26 cellular contexts compared by ENCODE assay signal in genomic region chr16:78676351-78676750, GRCh38.
DNase-seq lines count a peak whose midpoint lies in the region; ATAC-seq, FAIRE-seq and TF ChIP-seq lines count a peak whose summit lies in the region.
"Had no signal": no experiment of that assay in that cellular context is flagged by ENCODE, and none has a peak within 500 bp of the region (broad histone marks: within the 10 kb centered on the region; RNA-seq: fewer than 3 reads in every experiment).

No MANE protein-coding gene starts in this region.

- H3K27ac ChIP-seq in HepG2 (ENCODE audit: extremely low read length, insufficient read depth, low read length) (no peak overlapping the region), right lobe of liver (no peak overlapping the region)
- H3K27ac ChIP-seq: BLaER1 treated with 17β-estradiol and CSF1 and Interleukin-3, amounts not matched to agents 10 nM and 100 nM; PC-9; SJSA1 had no signal

- DNase-seq in HepG2 (ENCODE audit: low spot score) (no peak), right lobe of liver (no peak), astrocyte of the hippocampus (ENCODE audit: low read depth, low spot score) (peak; percentile 12), mesothelial cell of epicardium (ENCODE audit: low spot score in 2 of 2, unreplicated experiment in 2 of 2) (no peak), T1000 (lab: John Stamatoyannopoulos, UW) (no peak)
- DNase-seq in activated CD4-positive, alpha-beta T cell treated with anti-CD3 and anti-CD28 coated beads, Interleukin-2, amount 10 ng/mL, durations not matched to agents 24 days and 14 days, result no peak
- DNase-seq in activated CD4-positive, alpha-beta T cell treated with anti-CD3 and anti-CD28 coated beads for 48 hours, result no peak
- DNase-seq: AML-193; CD4-positive, alpha-beta T cell; COR-L47; H9; HFFc6; KBM-7; NCI-H1048; NCI-H1417; NCI-H1694; NCI-H2029 treated with DMSO at 0.1 percent for 48 hours; NCI-H446 treated with DMSO at 0.1 percent for 48 hours; NCI-H526 treated with DMSO at 0.1 percent for 48 hours; PC-9 had no signal

- CTCF ChIA-PET in HepG2 (lab: Yijun Ruan, JAX; ENCODE audit: low intra/inter-chr PET ratio, low total read pairs), result no interaction called here

- H3K27me3 Mint-ChIP-seq in mesothelial cell of epicardium (ENCODE audit: low read depth), result no peaks in the 10 kb centered on the region
- H3K27me3 Mint-ChIP-seq in activated CD4-positive, alpha-beta T cell treated with anti-CD3 and anti-CD28 coated beads, Interleukin-2, amount 10 ng/mL, durations not matched to agents 24 days and 14 days, result no peaks in the 10 kb centered on the region
- H3K27me3 Mint-ChIP-seq: CD4-positive, alpha-beta T cell had no signal

- no peak overlapping the region for H3K4me3 Mint-ChIP-seq in mesothelial cell of epicardium
- H3K4me3 Mint-ChIP-seq in activated CD4-positive, alpha-beta T cell treated with anti-CD3 and anti-CD28 coated beads, Interleukin-2, amount 10 ng/mL, durations not matched to agents 24 days and 14 days, result no peak overlapping the region
- H3K4me3 Mint-ChIP-seq: CD4-positive, alpha-beta T cell; GM23338; H9; HFFc6 had no signal

- no TSS peak for BruUV-seq in HepG2 (replicated peaks; lab: Mats Ljungman, UMichigan)

- no peaks in the 10 kb centered on the region for H3K9me3 ChIP-seq in HepG2 (ENCODE audit: low read length)
- no peaks in the 10 kb centered on the region for H3K9me3 ChIP-seq in right lobe of liver
- H3K9me3 ChIP-seq: BLaER1 treated with 17β-estradiol and CSF1 and Interleukin-3, amounts not matched to agents 10 nM and 100 nM had no signal

- H3K36me3 ChIP-seq in HepG2 (replicated peaks in 1 of 2; ENCODE audit: control insufficient read depth in 1 of 2, insufficient read depth in 2 of 2, low read length in 2 of 2) (no peaks in the 10 kb centered on the region), right lobe of liver (no peaks in the 10 kb centered on the region)
- H3K36me3 ChIP-seq: BLaER1 treated with 17β-estradiol and CSF1 and Interleukin-3, amounts not matched to agents 10 nM and 100 nM; SJSA1 had no signal

- POLR2A ChIA-PET in HepG2 (lab: Yijun Ruan, JAX), result interaction anchor here (0.7 kb wide), 1 partner anchor 48 kb away, joined by 3 read pairs; no protein-coding TSS in a partner anchor

- TF ChIP-seq POLR2A in HepG2 (IDR thresholded peaks at IDR 0.05; ENCODE audit: insufficient read depth in 1 of 2, low read depth in 2 of 2, low read length in 2 of 2) (no peak), right lobe of liver (IDR thresholded peaks at IDR 0.05) (no peak)

- H4K20me1 ChIP-seq in HepG2 (ENCODE audit: insufficient read depth, low read length), result no peaks in the 10 kb centered on the region
- H4K20me1 ChIP-seq: BLaER1 treated with 17β-estradiol and CSF1 and Interleukin-3, amounts not matched to agents 10 nM and 100 nM had no signal

- H3K36me3 Mint-ChIP-seq in mesothelial cell of epicardium, result no peaks in the 10 kb centered on the region
- no peaks in the 10 kb centered on the region for H3K36me3 Mint-ChIP-seq in activated CD4-positive, alpha-beta T cell treated with anti-CD3 and anti-CD28 coated beads, Interleukin-2, amount 10 ng/mL, durations not matched to agents 24 days and 14 days (ENCODE audit: low read depth)

- no peak overlapping the region for H3K4me3 ChIP-seq in HepG2 (replicated peaks in 1 of 3; ENCODE audit: insufficient read depth in 1 of 3, low read depth in 2 of 3, low read length in 3 of 3)
- no peak overlapping the region for H3K4me3 ChIP-seq in right lobe of liver
- H3K4me3 ChIP-seq: BLaER1 treated with 17β-estradiol and CSF1 and Interleukin-3, amounts not matched to agents 10 nM and 100 nM; GM23338; PC-9; SJSA1 had no signal

- ATAC-seq in HepG2 (no peak), right lobe of liver (no peak)
- ATAC-seq: GM23338, Right ventricle myocardium inferior had no signal

- H3K4me2 ChIP-seq in HepG2 (ENCODE audit: low read depth, low read length), result no peak overlapping the region
- H3K4me2 ChIP-seq: BLaER1 treated with 17β-estradiol and CSF1 and Interleukin-3, amounts not matched to agents 10 nM and 100 nM; GM23338; PC-9 had no signal

- peak; percentile 39 for FAIRE-seq in HepG2 (lab: Jason Lieb, UNC)
- FAIRE-seq: G401.6, HTR-8/SVneo had no signal

- 68% methylated on average over 2 of the region's 2 CpGs for WGBS in HepG2 (ENCODE audit: low lambda C conversion rate)
- WGBS in right lobe of liver (ENCODE audit: insufficient coverage, low coverage, low lambda C conversion rate, missing lambda C conversion rate), result 77% methylated on average over 2 of the region's 2 CpGs

- TF ChIP-seq RAD21 in HepG2 (CRISPR knock-in tag; IDR thresholded peaks at IDR 0.05), result no peak

- in situ Hi-C loops in HepG2 (cut with HindIII; ENCODE audit: extremely low pct_ligation_motif_present, low pct_unique_long_range_greater_than_20kb), result no loop called here

- H3K9ac ChIP-seq in HepG2 (ENCODE audit: insufficient read depth, low read depth, low read length), result no peak overlapping the region
- H3K9ac ChIP-seq: BLaER1 treated with 17β-estradiol and CSF1 and Interleukin-3, amounts not matched to agents 10 nM and 100 nM had no signal

- no peak overlapping the region for H2AFZ ChIP-seq in HepG2 (ENCODE audit: low read length)
- H2AFZ ChIP-seq: GM23338, PC-9 had no signal

- H3K9me3 Mint-ChIP-seq in mesothelial cell of epicardium, result no peaks in the 10 kb centered on the region
- no peaks in the 10 kb centered on the region for H3K9me3 Mint-ChIP-seq in activated CD4-positive, alpha-beta T cell treated with anti-CD3 and anti-CD28 coated beads, Interleukin-2, amount 10 ng/mL, durations not matched to agents 24 days and 14 days
- H3K9me3 Mint-ChIP-seq: CD4-positive, alpha-beta T cell; GM23338; H9 had no signal

- H3K4me1 Mint-ChIP-seq in mesothelial cell of epicardium, result peaks cover 25% of the 10 kb centered on the region
- H3K4me1 Mint-ChIP-seq in activated CD4-positive, alpha-beta T cell treated with anti-CD3 and anti-CD28 coated beads, Interleukin-2, amount 10 ng/mL, durations not matched to agents 24 days and 14 days, result no peaks in the 10 kb centered on the region
- H3K4me1 Mint-ChIP-seq: H9 had no signal

- peak overlapping the region; percentile 34 for H3K27ac Mint-ChIP-seq in mesothelial cell of epicardium
- H3K27ac Mint-ChIP-seq in activated CD4-positive, alpha-beta T cell treated with anti-CD3 and anti-CD28 coated beads, Interleukin-2, amount 10 ng/mL, durations not matched to agents 24 days and 14 days, result no peak overlapping the region
- H3K27ac Mint-ChIP-seq: CD4-positive, alpha-beta T cell; GM23338; H9; HFFc6 had no signal

- H3K4me1 ChIP-seq in HepG2 (ENCODE audit: insufficient read depth, low read length), result peaks cover 23% of the 10 kb centered on the region
- H3K4me1 ChIP-seq in right lobe of liver, result no peaks in the 10 kb centered on the region

- H3K27me3 ChIP-seq in HepG2 (ENCODE audit: control insufficient read depth in 1 of 2, insufficient read depth in 2 of 2, low read length in 2 of 2) (no peaks in the 10 kb centered on the region), right lobe of liver (no peaks in the 10 kb centered on the region)
- H3K27me3 ChIP-seq: BLaER1 treated with 17β-estradiol and CSF1 and Interleukin-3, amounts not matched to agents 10 nM and 100 nM had no signal

- H3K79me2 ChIP-seq in HepG2 (ENCODE audit: insufficient read depth, low read length), result no peaks in the 10 kb centered on the region

- TF ChIP-seq EP300 in HepG2 (IDR thresholded peaks at IDR 0.05; ENCODE audit: low read depth in 2 of 2, low read length in 2 of 2) (no peak), HepG2 (CRISPR knock-in tag; IDR thresholded peaks at IDR 0.05; ENCODE audit: borderline replicate concordance) (no peak)

- intact Hi-C loops in HepG2 (cut with micrococcal nuclease; ENCODE audit: unreplicated experiment), result no loop called here
- intact Hi-C loops in right lobe of liver (cut with DNase I), result no loop called here
- intact Hi-C loops in activated CD4-positive, alpha-beta T cell treated with anti-CD3 and anti-CD28 coated beads, Interleukin-2, amount 10 ng/mL, durations not matched to agents 24 days and 14 days (cut with micrococcal nuclease), result no loop called here

- no peak for TF ChIP-seq CTCF in HepG2 (CRISPR knock-in tag; IDR thresholded peaks at IDR 0.05)
- TF ChIP-seq CTCF in right lobe of liver (IDR thresholded peaks at IDR 0.05), result no peak
- TF ChIP-seq CTCF in mesothelial cell of epicardium (IDR thresholded peaks at IDR 0.05; ENCODE audit: unreplicated experiment), result no peak

TF ChIP-seq in HepG2, 621 proteins besides CTCF, POLR2A, EP300 and RAD21 (continues in another document):
- no peak for TF ChIP-seq ATF6 (CRISPR knock-in tag; conservative IDR thresholded peaks at IDR 0.05)
- TF ChIP-seq ZNF260 (CRISPR knock-in tag; IDR thresholded peaks at IDR 0.05; ENCODE audit: borderline replicate concordance, low read depth), result no peak
- TF ChIP-seq ZSCAN29 (CRISPR knock-in tag; conservative IDR thresholded peaks at IDR 0.05), result no peak
- TF ChIP-seq PAWR (CRISPR knock-in tag; IDR thresholded peaks at IDR 0.05; ENCODE audit: borderline replicate concordance), result no peak
- TF ChIP-seq HOXD1 (CRISPR knock-in tag; IDR thresholded peaks at IDR 0.05), result no peak
- TF ChIP-seq KLF9 (CRISPR knock-in tag; IDR thresholded peaks at IDR 0.05; ENCODE audit: low read depth), result no peak
- no peak for TF ChIP-seq CHD2 (IDR thresholded peaks at IDR 0.05; ENCODE audit: low read depth, low read length)
- TF ChIP-seq CREB1 (IDR thresholded peaks at IDR 0.05), result no peak
- no peak for TF ChIP-seq CREB1 (CRISPR knock-in tag; IDR thresholded peaks at IDR 0.05)
